ENCODE assay signal across 9 cellular contexts in genomic region chr10:121696854-121697253, GRCh38.
DNase-seq lines count a peak whose midpoint lies in the region; ATAC-seq, FAIRE-seq and TF ChIP-seq lines count a peak whose summit lies in the region.
"Had no signal": no experiment of that assay in that cellular context is flagged by ENCODE, and none has a peak within 500 bp of the region (broad histone marks: within the 10 kb centered on the region; RNA-seq: fewer than 3 reads in every experiment).

No MANE protein-coding gene starts in this region.

- peak; percentile 5 for FAIRE-seq in GM18507 (lab: Jason Lieb, UNC)

- ATAC-seq in GM18868 (IDR thresholded peaks at IDR 0.05; ENCODE audit: unreplicated experiment) (no peak), HG02840 (IDR thresholded peaks at IDR 0.05; ENCODE audit: low FRiP score, unreplicated experiment) (no peak), HG03025 (IDR thresholded peaks at IDR 0.05; ENCODE audit: low FRiP score, unreplicated experiment) (no peak)

- H3K4me3 ChIP-seq in AG09309 (ENCODE audit: control insufficient read depth, low read depth, low read length), result no peak overlapping the region
- no peak overlapping the region for H3K4me3 ChIP-seq in SJCRH30

- peaks cover 12% of the 10 kb centered on the region for H3K4me1 ChIP-seq in SJCRH30

- H3K27ac ChIP-seq in SJCRH30, result no peak overlapping the region

- no peaks in the 10 kb centered on the region for H3K36me3 ChIP-seq in SJCRH30

- peak; percentile 33 for TF ChIP-seq CTCF in AG09309 (IDR thresholded peaks at IDR 0.05; ENCODE audit: control insufficient read depth, insufficient read depth, low read depth, low read length, missing control alignments)

- no peaks in the 10 kb centered on the region for H3K27me3 ChIP-seq in SJCRH30

- no peak for DNase-seq in AG09309 (ENCODE audit: low read depth)
- no peak for DNase-seq in GM18507 (ENCODE audit: extremely low spot score, insufficient read length, low read depth)
- peak; percentile 74 to 82 for DNase-seq in SJCRH30
- peak; percentile 10 for DNase-seq in iris pigment epithelial cell (ENCODE audit: low read depth)
- no peak for DNase-seq in AG20443 (ENCODE audit: low spot score)
- DNase-seq: activated naive CD8-positive, alpha-beta T cell treated with anti-CD3 and anti-CD28 coated beads, Interleukin-2, amount 10 ng/mL, durations not matched to agents 7 days and 5 days had no signal

- peaks cover 10% of the 10 kb centered on the region for H3K9me3 ChIP-seq in SJCRH30 (replicated peaks)

Comparison
In these comparisons a context has a peak if more than half of its experiments do, and no peak if none do; other contexts are left out.
1. DNase-seq: peak in SJCRH30 (2 of 2) and iris pigment epithelial cell (single experiment); none in AG09309 (single experiment), GM18507 (single experiment) and AG20443 (single experiment).